ENCODE assay signal across 1 cellular context in the genomic region with DNA sequence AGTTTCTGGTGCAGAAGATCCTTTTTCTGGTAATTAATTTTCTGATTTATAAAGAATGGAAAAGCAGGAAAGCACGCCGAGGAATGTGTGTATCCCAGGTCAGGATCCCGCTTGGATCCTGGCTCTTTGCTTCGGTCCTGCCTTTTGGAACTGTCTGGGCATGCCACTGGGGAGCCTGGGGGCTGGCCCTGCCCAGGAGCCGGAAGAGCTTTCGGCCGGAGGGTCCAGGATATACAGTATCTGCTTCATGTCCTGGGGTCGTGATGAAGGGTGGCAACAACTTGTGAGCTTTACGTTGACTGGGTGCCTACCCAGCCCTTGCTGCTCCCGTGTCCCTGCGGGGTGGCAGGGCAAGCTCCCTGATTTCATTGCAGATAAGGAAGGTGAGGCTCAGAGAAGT.
TF ChIP-seq lines count a peak whose summit lies in the region.

No MANE protein-coding gene starts in this region.

TF ChIP-seq in WTC11, 78 proteins besides CTCF, POLR2A, EP300 and RAD21 (continued from another document):
- TF ChIP-seq, protein P1, sequence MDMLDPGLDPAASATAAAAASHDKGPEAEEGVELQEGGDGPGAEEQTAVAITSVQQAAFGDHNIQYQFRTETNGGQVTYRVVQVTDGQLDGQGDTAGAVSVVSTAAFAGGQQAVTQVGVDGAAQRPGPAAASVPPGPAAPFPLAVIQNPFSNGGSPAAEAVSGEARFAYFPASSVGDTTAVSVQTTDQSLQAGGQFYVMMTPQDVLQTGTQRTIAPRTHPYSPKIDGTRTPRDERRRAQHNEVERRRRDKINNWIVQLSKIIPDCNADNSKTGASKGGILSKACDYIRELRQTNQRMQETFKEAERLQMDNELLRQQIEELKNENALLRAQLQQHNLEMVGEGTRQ (CRISPR knock-in tag; IDR thresholded peaks at IDR 0.05), result no peak
